In genomic region chr5:127290019-127290945, GRCh38 we compare ENCODE assay signal across 7 cellular contexts. TPM values are rescaled to one million over a fixed set of nuclear protein-coding genes. Genes with fewer than 3 reads are reported as not detected.
DNase-seq lines count a peak whose midpoint lies in the region; ATAC-seq and TF ChIP-seq lines count a peak whose summit lies in the region.

Gene MEGF10 (plus strand): TSS chr5:127290796. CDS start chr5:127331309, 40,513 bp downstream.

- H3K4me3 ChIP-seq in HL-60 (replicated peaks; ENCODE audit: insufficient read depth, low read length) (no peak within 1 kb of the TSS), trophoblast cell (ENCODE audit: low read depth, low read length) (peak within 1 kb of the TSS; percentile 66)
- H3K4me3 ChIP-seq in effector memory CD4-positive, alpha-beta T cell (ENCODE audit: insufficient read depth, low read depth, low read length, poor library complexity, severe bottlenecking), result no peak within 1 kb of the TSS

- H3K4me2 ChIP-seq in trophoblast cell (ENCODE audit: low read length), result peak within 1 kb of the TSS; percentile 99

- H3K23ac ChIP-seq in trophoblast cell (ENCODE audit: low read length), result no peak within 1 kb of the TSS

- no peak within 1 kb of the TSS for H3K18ac ChIP-seq in trophoblast cell (ENCODE audit: low read length)

- H4K12ac ChIP-seq in trophoblast cell (ENCODE audit: low read depth, low read length), result no peak within 1 kb of the TSS

- no peak within 1 kb of the TSS for H4K8ac ChIP-seq in trophoblast cell (ENCODE audit: low read depth, low read length)

- CTCF ChIA-PET in activated CD8-positive, alpha-beta T cell treated with anti-CD3 and anti-CD28 coated beads, Interleukin-2, amount 10 ng/mL, durations not matched to agents 7 days and 5 days (lab: Charles Lee), result no interaction called here

- H3K27me3 ChIP-seq in HL-60 (ENCODE audit: insufficient read depth, poor library complexity, severe bottlenecking), result peaks cover 2% of the 10 kb centered on the region
- peaks cover 11% of the 10 kb centered on the region for H3K27me3 ChIP-seq in trophoblast cell (ENCODE audit: insufficient read depth, low read length)
- no peaks in the 10 kb centered on the region for H3K27me3 ChIP-seq in effector memory CD4-positive, alpha-beta T cell (replicated peaks; ENCODE audit: control insufficient read depth, insufficient read depth, low read length, poor library complexity, severe bottlenecking)

- no peaks in the 10 kb centered on the region for H3K36me3 Mint-ChIP-seq in activated CD8-positive, alpha-beta T cell treated with anti-CD3 and anti-CD28 coated beads, Interleukin-2, amount 10 ng/mL, durations not matched to agents 7 days and 5 days (ENCODE audit: low read depth)

- no peak within 1 kb of the TSS for H3K4me3 Mint-ChIP-seq in activated CD8-positive, alpha-beta T cell treated with anti-CD3 and anti-CD28 coated beads, Interleukin-2, amount 10 ng/mL, durations not matched to agents 7 days and 5 days

- POLR2A ChIA-PET in activated CD8-positive, alpha-beta T cell treated with anti-CD3 and anti-CD28 coated beads, Interleukin-2, amount 10 ng/mL, durations not matched to agents 7 days and 5 days (lab: Charles Lee), result no interaction called here

- no peaks in the 10 kb centered on the region for H3K9me3 ChIP-seq in trophoblast cell (ENCODE audit: insufficient read depth, low read depth, low read length)
- H3K9me3 ChIP-seq in effector memory CD4-positive, alpha-beta T cell (ENCODE audit: control insufficient read depth, low read length), result no peaks in the 10 kb centered on the region

- no peak within 1 kb of the TSS for H2BK12ac ChIP-seq in trophoblast cell (ENCODE audit: low read length)

- H4K91ac ChIP-seq in trophoblast cell (ENCODE audit: low read depth, low read length), result no peak within 1 kb of the TSS

- peaks cover 3 to 11% of the 10 kb centered on the region in 2 experiments for H3K4me1 ChIP-seq in trophoblast cell (ENCODE audit: control insufficient read depth in 1 of 2, insufficient read depth in 2 of 2, low read length in 2 of 2)
- H3K4me1 ChIP-seq in effector memory CD4-positive, alpha-beta T cell (ENCODE audit: control insufficient read depth, insufficient read depth, low read length, poor library complexity, severe bottlenecking), result peaks cover 2% of the 10 kb centered on the region

- WGBS in trophoblast cell (ENCODE audit: extremely low coverage, insufficient coverage, insufficient read length), result no CpG with 5 or more reads among the region's 61 CpGs

- no peak within 1 kb of the TSS for H3K4ac ChIP-seq in trophoblast cell (ENCODE audit: low read depth, low read length)

- TF ChIP-seq CTCF in GM12872 (IDR thresholded peaks at IDR 0.05; ENCODE audit: insufficient read depth, low read depth, low read length) (peak; percentile 66), HL-60 (IDR thresholded peaks at IDR 0.05; ENCODE audit: insufficient read depth, low read length) (peak; percentile 13)

- H3K27ac ChIP-seq in HL-60 (replicated peaks), result no peak within 1 kb of the TSS
- no peak within 1 kb of the TSS for H3K27ac ChIP-seq in trophoblast cell (ENCODE audit: low read depth, low read length)
- no peak within 1 kb of the TSS for H3K27ac ChIP-seq in effector memory CD4-positive, alpha-beta T cell (ENCODE audit: insufficient read depth, low read length, poor library complexity, severe bottlenecking)

- H3K9me3 Mint-ChIP-seq in activated CD8-positive, alpha-beta T cell treated with anti-CD3 and anti-CD28 coated beads, Interleukin-2, amount 10 ng/mL, durations not matched to agents 7 days and 5 days (ENCODE audit: insufficient read depth), result no peaks in the 10 kb centered on the region

- intact Hi-C loops in head of caudate nucleus (cut with DNase I), result loop anchor here (2.0 to 5.0 kb wide), 2 partner anchors 153 to 202 kb away; no protein-coding TSS in a partner anchor

- H2BK5ac ChIP-seq in trophoblast cell (ENCODE audit: low read depth, low read length, poor library complexity), result no peak within 1 kb of the TSS

- peak within 1 kb of the TSS; percentile 43 for H3K9ac ChIP-seq in trophoblast cell (ENCODE audit: low read length)

- H3K79me2 ChIP-seq in trophoblast cell (ENCODE audit: control insufficient read depth, insufficient read depth, low read length, poor library complexity), result no peaks in the 10 kb centered on the region

- H3K27ac Mint-ChIP-seq in activated CD8-positive, alpha-beta T cell treated with anti-CD3 and anti-CD28 coated beads, Interleukin-2, amount 10 ng/mL, durations not matched to agents 7 days and 5 days, result no peak within 1 kb of the TSS

- H3K79me1 ChIP-seq in trophoblast cell (ENCODE audit: low read length), result no peaks in the 10 kb centered on the region

- H3K14ac ChIP-seq in trophoblast cell (ENCODE audit: low read length), result no peak within 1 kb of the TSS

- H2AK5ac ChIP-seq in trophoblast cell (ENCODE audit: low read length), result no peak within 1 kb of the TSS

- ATAC-seq in activated CD8-positive, alpha-beta T cell treated with anti-CD3 and anti-CD28 coated beads, Interleukin-2, amount 10 ng/mL, durations not matched to agents 7 days and 5 days, result peak; percentile 51
- ATAC-seq in HG02642 (IDR thresholded peaks at IDR 0.05; ENCODE audit: poor library complexity, unreplicated experiment), result no peak

- H3K4me1 Mint-ChIP-seq in activated CD8-positive, alpha-beta T cell treated with anti-CD3 and anti-CD28 coated beads, Interleukin-2, amount 10 ng/mL, durations not matched to agents 7 days and 5 days (ENCODE audit: low read depth), result no peaks in the 10 kb centered on the region

- H3K36me3 ChIP-seq in trophoblast cell (ENCODE audit: control insufficient read depth in 1 of 2, insufficient read depth in 2 of 2, low read length in 2 of 2), result no peaks in the 10 kb centered on the region
- H3K36me3 ChIP-seq in effector memory CD4-positive, alpha-beta T cell (ENCODE audit: control insufficient read depth, insufficient read depth, low read length), result no peaks in the 10 kb centered on the region

- H2BK120ac ChIP-seq in trophoblast cell (ENCODE audit: insufficient read depth, low read length, poor library complexity), result no peak within 1 kb of the TSS

- peaks cover 66% of the 10 kb centered on the region for H3K27me3 Mint-ChIP-seq in activated CD8-positive, alpha-beta T cell treated with anti-CD3 and anti-CD28 coated beads, Interleukin-2, amount 10 ng/mL, durations not matched to agents 7 days and 5 days (ENCODE audit: low read depth)

- DNase-seq in HL-60 (ENCODE audit: low read depth in 1 of 2, low spot score in 1 of 2) (no peak), head of caudate nucleus (peak; percentile 65 to 93 (median 86)), trophoblast cell (peak; percentile 10 to 63)
- peak; percentile 33 for DNase-seq in activated CD8-positive, alpha-beta T cell treated with anti-CD3 and anti-CD28 coated beads, Interleukin-2, amount 10 ng/mL, durations not matched to agents 7 days and 5 days
- DNase-seq in effector memory CD4-positive, alpha-beta T cell, result no peak

- peak within 1 kb of the TSS; percentile 75 for H2AFZ ChIP-seq in trophoblast cell (ENCODE audit: insufficient read depth, low read length, poor library complexity)

RNA-seq across cellular contexts. Expression of gene MEGF10, which starts in this region (rescaled TPM):
- not detected for total RNA-seq in activated CD8-positive, alpha-beta T cell treated with anti-CD3 and anti-CD28 coated beads, Interleukin-2, amount 10 ng/mL, durations not matched to agents 7 days and 5 days
- polyA plus RNA-seq in trophoblast cell (2013), result 0.10 and 0.12 TPM in 2 replicates

Comparison
In these comparisons a context has a peak if more than half of its experiments do, and no peak if none do; other contexts are left out.
1. Peak in DNase-seq and ATAC-seq in activated CD8-positive, alpha-beta T cell treated with anti-CD3 and anti-CD28 coated beads, Interleukin-2, amount 10 ng/mL, durations not matched to agents 7 days and 5 days; RNA of the gene not detected or under 1 TPM.
2. DNase-seq: peak in head of caudate nucleus (42 of 42) and trophoblast cell (2 of 2); none in HL-60 (0 of 2) and effector memory CD4-positive, alpha-beta T cell (0 of 3).